ENCODE assay signal across 8 cellular contexts in genomic region chr14:34982421-34983147, GRCh38. TPM values are rescaled to one million over a fixed set of nuclear protein-coding genes. Genes with fewer than 3 reads are reported as not detected.
DNase-seq lines count a peak whose midpoint lies in the region; ATAC-seq and TF ChIP-seq lines count a peak whose summit lies in the region.

Gene SRP54, plus strand, starts transcription at chr14:34982992. Its CDS starts 13,718 bp downstream, at chr14:34996710.

- H3K4me3 Mint-ChIP-seq in activated T-helper 2 cell treated with anti-CD3 and anti-CD28 coated beads, Interferon-gamma antibody, Interleukin-2, Interleukin-4, amounts not matched to agents 10 μg/mL and 5 μg/mL and 100 μg/mL, durations not matched to agents 14 hours and 24 hours and 36 hours (ENCODE audit: low read depth) = no peak within 1 kb of the TSS
- no peak within 1 kb of the TSS for H3K4me3 Mint-ChIP-seq in natural killer cell

- no peaks in the 10 kb centered on the region for H3K36me3 ChIP-seq in H7 (replicated peaks; ENCODE audit: control insufficient read depth, insufficient read depth, low read length)
- no peaks in the 10 kb centered on the region for H3K36me3 ChIP-seq in Loucy (ENCODE audit: insufficient read depth, low read length)
- peaks cover 15% of the 10 kb centered on the region for H3K36me3 ChIP-seq in RWPE2 (ENCODE audit: low read depth)

- no peaks in the 10 kb centered on the region for H3K9me3 Mint-ChIP-seq in activated T-helper 2 cell treated with anti-CD3 and anti-CD28 coated beads, Interferon-gamma antibody, Interleukin-2, Interleukin-4, amounts not matched to agents 10 μg/mL and 5 μg/mL and 100 μg/mL, durations not matched to agents 14 hours and 24 hours and 36 hours
- no peaks in the 10 kb centered on the region for H3K9me3 Mint-ChIP-seq in natural killer cell

- peaks cover 16% of the 10 kb centered on the region for H3K36me3 Mint-ChIP-seq in activated T-helper 2 cell treated with anti-CD3 and anti-CD28 coated beads, Interferon-gamma antibody, Interleukin-2, Interleukin-4, amounts not matched to agents 10 μg/mL and 5 μg/mL and 100 μg/mL, durations not matched to agents 14 hours and 24 hours and 36 hours (ENCODE audit: low read depth)
- H3K36me3 Mint-ChIP-seq in natural killer cell = no peaks in the 10 kb centered on the region

- H3K27me3 ChIP-seq in H7 (ENCODE audit: control insufficient read depth, insufficient read depth, low read length) (no peaks in the 10 kb centered on the region), Loucy (ENCODE audit: insufficient read depth, low read length, poor library complexity, severe bottlenecking) (no peaks in the 10 kb centered on the region), RWPE2 (ENCODE audit: insufficient read depth, poor library complexity, severe bottlenecking) (no peaks in the 10 kb centered on the region)

- H3K27me3 Mint-ChIP-seq in activated T-helper 2 cell treated with anti-CD3 and anti-CD28 coated beads, Interferon-gamma antibody, Interleukin-2, Interleukin-4, amounts not matched to agents 10 μg/mL and 5 μg/mL and 100 μg/mL, durations not matched to agents 14 hours and 24 hours and 36 hours (ENCODE audit: low read depth) = no peaks in the 10 kb centered on the region
- no peaks in the 10 kb centered on the region for H3K27me3 Mint-ChIP-seq in natural killer cell (ENCODE audit: low read depth in 2 of 2)

- H3K9me3 ChIP-seq in Loucy (ENCODE audit: insufficient read depth, low read depth, low read length) = no peaks in the 10 kb centered on the region
- no peaks in the 10 kb centered on the region for H3K9me3 ChIP-seq in RWPE2 (ENCODE audit: severe bottlenecking)

- H3K4me2 ChIP-seq in Loucy (ENCODE audit: low read depth, low read length, poor library complexity, severe bottlenecking) = peak within 1 kb of the TSS; percentile 97

- no peaks in the 10 kb centered on the region for H3K9me2 ChIP-seq in Loucy (replicated peaks; ENCODE audit: low read depth, low read length)

- TF ChIP-seq CTCF in Loucy (conservative IDR thresholded peaks at IDR 0.05; ENCODE audit: low read length) = no peak
- no peak for TF ChIP-seq CTCF in RWPE2 (IDR thresholded peaks at IDR 0.05; ENCODE audit: poor library complexity, severe bottlenecking)
- TF ChIP-seq CTCF in fibroblast of pulmonary artery (IDR thresholded peaks at IDR 0.05; ENCODE audit: low read length, missing control alignments) = peak; percentile 27
- TF ChIP-seq CTCF in natural killer cell (IDR thresholded peaks at IDR 0.05) = no peak

- H3K4me1 Mint-ChIP-seq in activated T-helper 2 cell treated with anti-CD3 and anti-CD28 coated beads, Interferon-gamma antibody, Interleukin-2, Interleukin-4, amounts not matched to agents 10 μg/mL and 5 μg/mL and 100 μg/mL, durations not matched to agents 14 hours and 24 hours and 36 hours (ENCODE audit: low read depth) = peaks cover 20% of the 10 kb centered on the region
- H3K4me1 Mint-ChIP-seq in natural killer cell = peaks cover 0 to 6% of the 10 kb centered on the region in 2 donors

- in situ Hi-C loops in G401 (cut with HindIII; ENCODE audit: low sequenced_read_pairs) = no loop called here

- intact Hi-C loops in activated T-helper 2 cell treated with anti-CD3 and anti-CD28 coated beads, Interferon-gamma antibody, Interleukin-2, Interleukin-4, amounts not matched to agents 10 μg/mL and 5 μg/mL and 100 μg/mL, durations not matched to agents 14 hours and 24 hours and 36 hours (cut with micrococcal nuclease) = loop anchor here (1.0 to 10.0 kb wide), 11 partner anchors 16 to 822 kb away; partner anchors contain the start of genes CFL2, EAPP, FAM177A1 and NFKBIA
- intact Hi-C loops in natural killer cell (cut with micrococcal nuclease) = loop anchor here (1.0 to 10.0 kb wide), 8 partner anchors 64 to 448 kb away; partner anchors contain the start of genes EAPP, FAM177A1, NFKBIA and PRORP

- peak within 1 kb of the TSS; percentile 78 for H3K27ac ChIP-seq in RWPE2 (ENCODE audit: poor library complexity, severe bottlenecking)

- H3K9ac ChIP-seq in Loucy (ENCODE audit: low read depth, low read length, poor library complexity, severe bottlenecking) = peak within 1 kb of the TSS; percentile 74

- H3K27ac Mint-ChIP-seq in activated T-helper 2 cell treated with anti-CD3 and anti-CD28 coated beads, Interferon-gamma antibody, Interleukin-2, Interleukin-4, amounts not matched to agents 10 μg/mL and 5 μg/mL and 100 μg/mL, durations not matched to agents 14 hours and 24 hours and 36 hours = no peak within 1 kb of the TSS
- H3K27ac Mint-ChIP-seq in natural killer cell = no peak within 1 kb of the TSS

- peak; percentile 99 for DNase-seq in G401 (ENCODE audit: low spot score)
- peak; percentile 94 for DNase-seq in H7
- peak; percentile 100 for DNase-seq in RWPE2 (ENCODE audit: low spot score)
- peak; percentile 100 for DNase-seq in activated T-helper 2 cell treated with anti-CD3 and anti-CD28 coated beads, Interferon-gamma antibody, Interleukin-2, Interleukin-4, amounts not matched to agents 10 μg/mL and 5 μg/mL and 100 μg/mL, durations not matched to agents 14 hours and 24 hours and 36 hours (ENCODE audit: low spot score)
- DNase-seq in fibroblast of pulmonary artery (ENCODE audit: low read depth) = peak; percentile 99
- DNase-seq in natural killer cell = peak; percentile 99
- DNase-seq in stimulated activated naive CD4-positive, alpha-beta T cell treated with Interleukin-2 at 50 U/mL for 16 hours (lab: John Stamatoyannopoulos, UW) = peak; percentile 99

- H3K4me1 ChIP-seq in Loucy (ENCODE audit: insufficient read depth, low read length, poor library complexity, severe bottlenecking) (peaks cover 49% of the 10 kb centered on the region), RWPE2 (ENCODE audit: insufficient read depth, poor library complexity, severe bottlenecking) (peaks cover 6% of the 10 kb centered on the region)

- peaks cover 31% of the 10 kb centered on the region for H4K20me1 ChIP-seq in Loucy (ENCODE audit: insufficient read depth, low read length, poor library complexity, severe bottlenecking)

- H3F3A ChIP-seq in Loucy (ENCODE audit: low read depth) = no peaks in the 10 kb centered on the region

- H3K79me2 ChIP-seq in Loucy (ENCODE audit: insufficient read depth, low read length) = peaks cover 71% of the 10 kb centered on the region

- peak; percentile 79 for ATAC-seq in RWPE2 (ENCODE audit: low read depth)
- ATAC-seq in natural killer cell = peak; percentile 89 to 98 (median 89)

- H3K4me3 ChIP-seq in H7 (ENCODE audit: insufficient read depth, low read depth, low read length) (peak within 1 kb of the TSS; percentile 69), Loucy (ENCODE audit: low read length, poor library complexity, severe bottlenecking) (peak within 1 kb of the TSS; percentile 85), RWPE2 (ENCODE audit: severe bottlenecking) (peak within 1 kb of the TSS; percentile 54), fibroblast of pulmonary artery (replicated peaks; ENCODE audit: low read depth, low read length) (peak within 1 kb of the TSS; percentile 94)

- peak within 1 kb of the TSS; percentile 93 for H2AFZ ChIP-seq in Loucy (ENCODE audit: low read length)

RNA-seq across cellular contexts. Expression of gene SRP54, which starts in this region (rescaled TPM):
- 90.5 and 101 TPM in 2 replicates for total RNA-seq in G401 (2014; rRNA removed; shearing (Covaris generic))
- 55.8 and 76.6 TPM in 2 replicates for total RNA-seq in H7 (2014; rRNA removed; shearing (Covaris generic))
- total RNA-seq in activated T-helper 2 cell treated with anti-CD3 and anti-CD28 coated beads, Interferon-gamma antibody, Interleukin-2, Interleukin-4, amounts not matched to agents 10 μg/mL and 5 μg/mL and 100 μg/mL, durations not matched to agents 14 hours and 24 hours and 36 hours = 78.9 and 82.4 TPM in 2 replicates
- total RNA-seq in natural killer cell = 10 to 100 TPM; 41.2 to 63.2 (median 48.8) TPM

Comparison
In these comparisons a context has a peak if more than half of its experiments do, and no peak if none do; other contexts are left out.
1. Peak in every context shown above with its lines: DNase-seq, ATAC-seq, H3K4me3 ChIP-seq and H3K27ac ChIP-seq.